ENCODE assay signal across 8 cellular contexts in genomic region chr22:19941365-19942070, GRCh38. TPM values are rescaled to one million over a fixed set of nuclear protein-coding genes. Genes with fewer than 3 reads are reported as not detected.
DNase-seq lines count a peak whose midpoint lies in the region; ATAC-seq, FAIRE-seq and TF ChIP-seq lines count a peak whose summit lies in the region.

TSS of gene COMT (plus strand) at chr22:19941772. CDS start at chr22:19962527, 20,755 bp downstream.
TSS of gene TXNRD2 (minus strand) at chr22:19941818. CDS start at chr22:19941803, 15 bp downstream.

- no peak; the same call in 1 of the 2 replicates for TF ChIP-seq RAD21 in HepG2 (CRISPR knock-in tag; IDR thresholded peaks at IDR 0.05)

- peaks cover 2% of the 10 kb centered on the region for H3K9me3 Mint-ChIP-seq in activated CD4-positive, alpha-beta T cell treated with anti-CD3 and anti-CD28 coated beads, Interleukin-2, amount 10 ng/mL, durations not matched to agents 24 days and 14 days

- intact Hi-C loops in activated CD4-positive, alpha-beta T cell treated with anti-CD3 and anti-CD28 coated beads, Interleukin-2, amount 10 ng/mL, durations not matched to agents 24 days and 14 days (cut with micrococcal nuclease) = loop anchor here (1.0 kb wide), 1 partner anchor 86 kb away; no protein-coding TSS in a partner anchor
- intact Hi-C loops in HepG2 (cut with micrococcal nuclease; ENCODE audit: unreplicated experiment) = no loop called here

- H3K9ac ChIP-seq in HepG2 (ENCODE audit: insufficient read depth, low read depth, low read length) = peak within 1 kb of the TSS; percentile 96

- peak in 1 of 2 experiments; percentile 72; a peak in 2 of 4 replicates for TF ChIP-seq POLR2A in HepG2 (IDR thresholded peaks at IDR 0.05; ENCODE audit: insufficient read depth in 1 of 2, low read depth in 2 of 2, low read length in 2 of 2)

- H3K9me3 ChIP-seq in HepG2 (ENCODE audit: low read length) = no peaks in the 10 kb centered on the region

- peaks cover 50% of the 10 kb centered on the region for H3K79me2 ChIP-seq in HepG2 (ENCODE audit: insufficient read depth, low read length)

- H3K4me3 ChIP-seq in coronary artery (peak within 1 kb of the TSS; percentile 88), HepG2 (replicated peaks in 1 of 3; ENCODE audit: insufficient read depth in 1 of 3, low read depth in 2 of 3, low read length in 3 of 3) (peak within 1 kb of the TSS; percentile 68 to 92 (median 89))

- POLR2A ChIA-PET in HepG2 (lab: Yijun Ruan, JAX) = interaction anchor here (0.7 to 3.5 kb wide), 9 partner anchors 9 to 211 kb away, joined by 3 to 56 read pairs (median 8); partner anchors contain the start of genes GNB1L and RTL10

- FAIRE-seq in HepG2 (lab: Jason Lieb, UNC) = no peak

- no peaks in the 10 kb centered on the region; a peak in 1 of 5 replicates for H3K36me3 ChIP-seq in HepG2 (replicated peaks in 1 of 2; ENCODE audit: control insufficient read depth in 1 of 2, insufficient read depth in 2 of 2, low read length in 2 of 2)

- H3K36me3 Mint-ChIP-seq in activated CD4-positive, alpha-beta T cell treated with anti-CD3 and anti-CD28 coated beads, Interleukin-2, amount 10 ng/mL, durations not matched to agents 24 days and 14 days (ENCODE audit: low read depth) = peaks cover 16% of the 10 kb centered on the region

- in situ Hi-C loops in HepG2 (cut with HindIII; ENCODE audit: extremely low pct_ligation_motif_present, low pct_unique_long_range_greater_than_20kb) = no loop called here

- peak within 1 kb of the TSS; percentile 90 for H3K27ac Mint-ChIP-seq in activated CD4-positive, alpha-beta T cell treated with anti-CD3 and anti-CD28 coated beads, Interleukin-2, amount 10 ng/mL, durations not matched to agents 24 days and 14 days

- H2AFZ ChIP-seq in HepG2 (ENCODE audit: low read length) = no peak within 1 kb of the TSS

- TF ChIP-seq EP300 in HepG2 (IDR thresholded peaks at IDR 0.05; ENCODE audit: low read depth in 2 of 2, low read length in 2 of 2) (0 out of 4 replicates have a peak, but pooled peaks of 1 of the 2 experiments have one; percentile 19), HepG2 (CRISPR knock-in tag; IDR thresholded peaks at IDR 0.05; ENCODE audit: borderline replicate concordance) (no peak)

- peak within 1 kb of the TSS; percentile 99 for H3K4me2 ChIP-seq in HepG2 (ENCODE audit: low read depth, low read length)

- peak; percentile 92 for DNase-seq in AG08396 (ENCODE audit: low spot score)
- peak; percentile 72 for DNase-seq in NAMALWA (ENCODE audit: low spot score)
- peak; percentile 93 for DNase-seq in activated CD4-positive, alpha-beta T cell treated with anti-CD3 and anti-CD28 coated beads, Interleukin-2, amount 10 ng/mL, durations not matched to agents 24 days and 14 days
- no peak for DNase-seq in coronary artery (ENCODE audit: low spot score)
- DNase-seq in HepG2 (ENCODE audit: low spot score) = no peak
- DNase-seq in stimulated activated CD4-positive, alpha-beta T cell treated with anti-CD3 and anti-CD28 coated beads, Interleukin-4, amount 100 ng/mL, for 1 hour = peak; percentile 75

- BruUV-seq in HepG2 (replicated peaks; lab: Mats Ljungman, UMichigan) = no TSS peak

- H3K4me1 Mint-ChIP-seq in activated CD4-positive, alpha-beta T cell treated with anti-CD3 and anti-CD28 coated beads, Interleukin-2, amount 10 ng/mL, durations not matched to agents 24 days and 14 days = peaks cover 26% of the 10 kb centered on the region

- H3K27me3 ChIP-seq in HepG2 (ENCODE audit: control insufficient read depth in 1 of 2, insufficient read depth in 2 of 2, low read length in 2 of 2) = no peaks in the 10 kb centered on the region; a peak in 1 of 5 replicates

- H3K27ac ChIP-seq in coronary artery (peak within 1 kb of the TSS; percentile 98 to 99), HepG2 (ENCODE audit: extremely low read length, insufficient read depth, low read length) (peak within 1 kb of the TSS; percentile 93)

- no peaks in the 10 kb centered on the region for H4K20me1 ChIP-seq in HepG2 (ENCODE audit: insufficient read depth, low read length)

- CTCF ChIA-PET in HepG2 (lab: Yijun Ruan, JAX; ENCODE audit: low intra/inter-chr PET ratio, low total read pairs) = no interaction called here

- ATAC-seq in GM19023 (IDR thresholded peaks at IDR 0.05; ENCODE audit: unreplicated experiment) = peak; percentile 62
- peak; percentile 87 for ATAC-seq in HepG2
- ATAC-seq in GM19324 (IDR thresholded peaks at IDR 0.05; ENCODE audit: low FRiP score, unreplicated experiment) = no peak

- H3K4me3 Mint-ChIP-seq in activated CD4-positive, alpha-beta T cell treated with anti-CD3 and anti-CD28 coated beads, Interleukin-2, amount 10 ng/mL, durations not matched to agents 24 days and 14 days = peak within 1 kb of the TSS; percentile 97

- WGBS in HepG2 (ENCODE audit: low lambda C conversion rate) = 1% methylated on average over 27 of the region's 62 CpGs

- TF ChIP-seq CTCF in coronary artery (IDR thresholded peaks at IDR 0.05) (no peak), HepG2 (CRISPR knock-in tag; IDR thresholded peaks at IDR 0.05) (no peak; the same call in 1 of the 2 replicates)

- peaks cover 79% of the 10 kb centered on the region for H3K4me1 ChIP-seq in HepG2 (ENCODE audit: insufficient read depth, low read length)

- no peaks in the 10 kb centered on the region for H3K27me3 Mint-ChIP-seq in activated CD4-positive, alpha-beta T cell treated with anti-CD3 and anti-CD28 coated beads, Interleukin-2, amount 10 ng/mL, durations not matched to agents 24 days and 14 days

TF ChIP-seq in HepG2, 621 proteins besides CTCF, POLR2A, EP300 and RAD21 (continues in another document):
- TF ChIP-seq TAF1 (CRISPR knock-in tag; IDR thresholded peaks at IDR 0.05) = peak; percentile 75
- peak; percentile 47; the same call in 1 of the 2 replicates for TF ChIP-seq ZNF768 (CRISPR knock-in tag; IDR thresholded peaks at IDR 0.05)
- no peak for TF ChIP-seq SP140L (CRISPR knock-in tag; IDR thresholded peaks at IDR 0.05; ENCODE audit: borderline replicate concordance)
- TF ChIP-seq MAF1 (CRISPR knock-in tag; IDR thresholded peaks at IDR 0.05; ENCODE audit: borderline replicate concordance) = no peak
- no peak for TF ChIP-seq FOXM1 (CRISPR knock-in tag; IDR thresholded peaks at IDR 0.05)
- peak; percentile 56 for TF ChIP-seq HDAC1 (CRISPR knock-in tag; IDR thresholded peaks at IDR 0.05)

RNA-seq across cellular contexts. Expression of gene COMT, which starts in this region (rescaled TPM):
- total RNA-seq in activated CD4-positive, alpha-beta T cell treated with anti-CD3 and anti-CD28 coated beads, Interleukin-2, amount 10 ng/mL, durations not matched to agents 24 days and 14 days = 104 and 110 TPM in 2 replicates
- total RNA-seq in HepG2 (2016; rRNA removed; fragmentation: Illumina TruSeq; extraction: Trizol) = 144 and 162 TPM in 2 replicates
- 44.0 and 61.5 TPM in 2 replicates for total RNA-seq in HepG2 (2016; cell fraction: cytosol; rRNA removed; fragmentation: Illumina TruSeq; extraction: Trizol; ENCODE audit: low read depth)
- 127 and 167 TPM in 2 replicates for total RNA-seq in HepG2 (2016; cell fraction: insoluble cytoplasmic fraction; rRNA removed; fragmentation: Illumina TruSeq; extraction: Trizol)
- 60.4 and 90.3 TPM in 2 replicates for total RNA-seq in HepG2 (2016; cell fraction: membrane; rRNA removed; fragmentation: Illumina TruSeq; extraction: Trizol)
- 92.2 and 95.4 TPM in 2 replicates for total RNA-seq in HepG2 (2016; cell fraction: nucleus; rRNA removed; fragmentation: Illumina TruSeq; extraction: Trizol)
- 156 and 194 TPM in 2 replicates for polyA plus RNA-seq in HepG2 (2011; rRNA removed)
- 185 and 260 TPM in 2 replicates for polyA plus RNA-seq in HepG2 (2011; cell fraction: cytosol; rRNA removed)
- 192 TPM in 2 replicates for polyA plus RNA-seq in HepG2 (2011; cell fraction: nucleus; rRNA removed)
- 90.6 and 123 TPM in 2 replicates for polyA plus RNA-seq in HepG2 (2012)
- 59.9 and 87.6 TPM in 2 replicates for polyA plus RNA-seq in HepG2 (2016; cell fraction: cytosol; fragmentation: Illumina TruSeq; extraction: Trizol; ENCODE audit: low read depth)
- 139 and 159 TPM in 2 replicates for polyA plus RNA-seq in HepG2 (2016; cell fraction: insoluble cytoplasmic fraction; fragmentation: Illumina TruSeq; extraction: Trizol; ENCODE audit: low read depth)
- 62.3 and 85.6 TPM in 2 replicates for polyA plus RNA-seq in HepG2 (2016; cell fraction: membrane; fragmentation: Illumina TruSeq; extraction: Trizol; ENCODE audit: low read depth)
- polyA plus RNA-seq in HepG2 (2016; cell fraction: nucleus; fragmentation: Illumina TruSeq; extraction: Trizol; ENCODE audit: insufficient read depth, low read depth) = 155 and 158 TPM in 2 replicates
- 32.2 and 191 TPM in 2 replicates for polyA minus RNA-seq in HepG2 (2011; rRNA and poly(A)+ RNA removed; ENCODE audit: low replicate concordance)
- 76.6 and 84.9 TPM in 2 replicates for polyA minus RNA-seq in HepG2 (2011; cell fraction: cytosol; rRNA and poly(A)+ RNA removed)
- polyA minus RNA-seq in HepG2 (2011; cell fraction: nucleus; rRNA and poly(A)+ RNA removed) = 33.6 and 36.1 TPM in 2 replicates

RNA-seq across cellular contexts. Expression of gene TXNRD2, which starts in this region (rescaled TPM):
- 18.4 and 23.5 TPM in 2 replicates for total RNA-seq in activated CD4-positive, alpha-beta T cell treated with anti-CD3 and anti-CD28 coated beads, Interleukin-2, amount 10 ng/mL, durations not matched to agents 24 days and 14 days
- total RNA-seq in HepG2 (2016; rRNA removed; fragmentation: Illumina TruSeq; extraction: Trizol) = 16.4 and 18.6 TPM in 2 replicates
- 4.6 and 5.3 TPM in 2 replicates for total RNA-seq in HepG2 (2016; cell fraction: cytosol; rRNA removed; fragmentation: Illumina TruSeq; extraction: Trizol; ENCODE audit: low read depth)
- total RNA-seq in HepG2 (2016; cell fraction: insoluble cytoplasmic fraction; rRNA removed; fragmentation: Illumina TruSeq; extraction: Trizol) = 16.6 and 20.5 TPM in 2 replicates
- 7.4 and 8.1 TPM in 2 replicates for total RNA-seq in HepG2 (2016; cell fraction: membrane; rRNA removed; fragmentation: Illumina TruSeq; extraction: Trizol)
- total RNA-seq in HepG2 (2016; cell fraction: nucleus; rRNA removed; fragmentation: Illumina TruSeq; extraction: Trizol) = 17.3 and 19.7 TPM in 2 replicates
- 17.5 and 23.4 TPM in 2 replicates for polyA plus RNA-seq in HepG2 (2011; rRNA removed)
- polyA plus RNA-seq in HepG2 (2011; cell fraction: cytosol; rRNA removed) = 11.8 and 19.6 TPM in 2 replicates
- 74.7 and 94.3 TPM in 2 replicates for polyA plus RNA-seq in HepG2 (2011; cell fraction: nucleus; rRNA removed)
- 11.2 and 13.2 TPM in 2 replicates for polyA plus RNA-seq in HepG2 (2012)
- 3.6 and 4.0 TPM in 2 replicates for polyA plus RNA-seq in HepG2 (2016; cell fraction: cytosol; fragmentation: Illumina TruSeq; extraction: Trizol; ENCODE audit: low read depth)
- polyA plus RNA-seq in HepG2 (2016; cell fraction: insoluble cytoplasmic fraction; fragmentation: Illumina TruSeq; extraction: Trizol; ENCODE audit: low read depth) = 17.8 and 20.1 TPM in 2 replicates
- 5.9 and 6.5 TPM in 2 replicates for polyA plus RNA-seq in HepG2 (2016; cell fraction: membrane; fragmentation: Illumina TruSeq; extraction: Trizol; ENCODE audit: low read depth)
- polyA plus RNA-seq in HepG2 (2016; cell fraction: nucleus; fragmentation: Illumina TruSeq; extraction: Trizol; ENCODE audit: insufficient read depth, low read depth) = 34.4 and 34.7 TPM in 2 replicates
- 28.2 and 29.9 TPM in 2 replicates for polyA minus RNA-seq in HepG2 (2011; rRNA and poly(A)+ RNA removed; ENCODE audit: low replicate concordance)
- polyA minus RNA-seq in HepG2 (2011; cell fraction: cytosol; rRNA and poly(A)+ RNA removed) = 10.6 and 12.9 TPM in 2 replicates
- polyA minus RNA-seq in HepG2 (2011; cell fraction: nucleus; rRNA and poly(A)+ RNA removed) = 24.5 and 27.3 TPM in 2 replicates

Comparison
In these comparisons a context has a peak if more than half of its experiments do, and no peak if none do; other contexts are left out.
1. DNase-seq: peak in AG08396 (single experiment), NAMALWA (single experiment), activated CD4-positive, alpha-beta T cell treated with anti-CD3 and anti-CD28 coated beads, Interleukin-2, amount 10 ng/mL, durations not matched to agents 24 days and 14 days (single experiment) and stimulated activated CD4-positive, alpha-beta T cell treated with anti-CD3 and anti-CD28 coated beads, Interleukin-4, amount 100 ng/mL, for 1 hour (single experiment); none in coronary artery (single experiment) and HepG2 (single experiment).